In genomic region chr2:216114476-216115223, GRCh38 we compare ENCODE assay signal across 1 cellular context.
A peak's percentile ranks its signal among the peaks of the same experiment; 100 is the strongest.
TF ChIP-seq lines count a peak whose summit lies in the region.

No MANE protein-coding gene starts in this region.

TF ChIP-seq in H1, 55 proteins besides CTCF, POLR2A, EP300 and RAD21:
- TF ChIP-seq ASH2L (IDR thresholded peaks at IDR 0.05; ENCODE audit: low read length): peak; percentile 91
- peak; percentile 88 for TF ChIP-seq MAX (IDR thresholded peaks at IDR 0.05)
- peak; percentile 55 for TF ChIP-seq TBP (IDR thresholded peaks at IDR 0.05; ENCODE audit: low read depth, low read length)
- no peak for TF ChIP-seq CBX8 (IDR thresholded peaks at IDR 0.05; ENCODE audit: borderline replicate concordance, low read depth, low read length)
- TF ChIP-seq CHD1 (IDR thresholded peaks at IDR 0.05; ENCODE audit: low read depth, low read length): 0 out of 2 replicates have a peak, but pooled peaks have one; percentile 40
- no peak for TF ChIP-seq PHF8 (conservative IDR thresholded peaks at IDR 0.05; ENCODE audit: low read depth, low read length)
- peak; percentile 91; the same call in 1 of the 2 replicates for TF ChIP-seq SP4 (IDR thresholded peaks at IDR 0.05; ENCODE audit: low read length)
- peak; percentile 97 for TF ChIP-seq POLR2AphosphoS5 (IDR thresholded peaks at IDR 0.05; ENCODE audit: low read depth, low read length)
- TF ChIP-seq JUN (IDR thresholded peaks at IDR 0.05; ENCODE audit: low read depth, low read length): no peak
- TF ChIP-seq SIRT6 (IDR thresholded peaks at IDR 0.05; ENCODE audit: low read length): no peak
- TF ChIP-seq YY1 (IDR thresholded peaks at IDR 0.05; ENCODE audit: low read depth, low read length): peak; percentile 97
- no peak for TF ChIP-seq RXRA (IDR thresholded peaks at IDR 0.05; ENCODE audit: insufficient read depth, low read depth, low read length)
- TF ChIP-seq NRF1 (IDR thresholded peaks at IDR 0.05; ENCODE audit: low read depth, low read length): peak; percentile 97
- TF ChIP-seq SP1 (IDR thresholded peaks at IDR 0.05; ENCODE audit: low read depth, low read length): 0 out of 2 replicates have a peak, but pooled peaks have one; percentile 21
- TF ChIP-seq ATF2 (IDR thresholded peaks at IDR 0.05; ENCODE audit: low read length): peak; percentile 23; the same call in 1 of the 2 replicates
TF ChIP-seq in H1: peak in this region for 10.
